24 cellular contexts compared by ENCODE assay signal in genomic region chr10:27143686-27144085, GRCh38.
"Had no signal": no experiment of that assay in that cellular context is flagged by ENCODE, and none has a peak within 500 bp of the region (broad histone marks: within the 10 kb centered on the region; RNA-seq: fewer than 3 reads in every experiment).

No MANE protein-coding gene starts in this region.

- H3K27ac ChIP-seq: esophagus muscularis mucosa, parathyroid adenoma, psoas muscle, sigmoid colon, spleen, suprapubic skin, tibial nerve, WERI-Rb-1 had no signal

- H3K27ac Mint-ChIP-seq: activated naive CD4-positive, alpha-beta T cell treated with anti-CD3 and anti-CD28 coated beads, Interleukin-2, amount 50 U/mL, for 24 hours; activated T-cell treated with anti-CD3 and anti-CD28 coated beads, Interleukin-2, amount 50 U/mL, for 24 hours had no signal

- ATAC-seq: activated CD4-positive, CD25-positive, alpha-beta regulatory T cell treated with anti-CD3 and anti-CD28 coated beads, Interleukin-2, amount 50 U/mL, for 24 hours; left ventricle myocardium superior; psoas muscle had no signal

- H3K9me3 Mint-ChIP-seq: activated naive CD4-positive, alpha-beta T cell treated with anti-CD3 and anti-CD28 coated beads, Interleukin-2, amount 50 U/mL, for 24 hours; activated T-cell treated with anti-CD3 and anti-CD28 coated beads, Interleukin-2, amount 50 U/mL, for 24 hours; central memory CD8-positive, alpha-beta T cell; naive B cell; neural crest cell had no signal

- H3K27me3 ChIP-seq: esophagus muscularis mucosa, sigmoid colon, spleen, suprapubic skin, tibial nerve had no signal

- H3K4me3 Mint-ChIP-seq: activated naive CD4-positive, alpha-beta T cell treated with anti-CD3 and anti-CD28 coated beads, Interleukin-2, amount 50 U/mL, for 24 hours; activated T-cell treated with anti-CD3 and anti-CD28 coated beads, Interleukin-2, amount 50 U/mL, for 24 hours; central memory CD8-positive, alpha-beta T cell; naive B cell; neural crest cell had no signal

- DNase-seq: activated CD4-positive, alpha-beta T cell treated with anti-CD3 and anti-CD28 coated beads for 48 hours; activated CD4-positive, alpha-beta T cell treated with anti-CD3 and anti-CD28 coated beads, Interleukin-2, amount 50 U/mL, for 48 hours; activated CD8-positive, alpha-beta memory T cell treated with anti-CD3 and anti-CD28 coated beads, Interleukin-2, amount 50 U/mL, for 48 hours; activated T-cell treated with anti-CD3 and anti-CD28 coated beads, Interleukin-2, amount 50 U/mL, for 24 hours; anterior cingulate cortex; dermis blood vessel endothelial cell; effector CD4-positive, alpha-beta T cell; left ventricle myocardium superior; naive B cell; nucleus accumbens; psoas muscle; sigmoid colon; spleen; stimulated activated naive CD4-positive, alpha-beta T cell; T-helper 9 cell; WERI-Rb-1 had no signal

- H3K9me3 ChIP-seq: esophagus muscularis mucosa, psoas muscle, sigmoid colon, spleen, suprapubic skin, tibial nerve had no signal

- H3K27me3 Mint-ChIP-seq: activated naive CD4-positive, alpha-beta T cell treated with anti-CD3 and anti-CD28 coated beads, Interleukin-2, amount 50 U/mL, for 24 hours; activated T-cell treated with anti-CD3 and anti-CD28 coated beads, Interleukin-2, amount 50 U/mL, for 24 hours; central memory CD8-positive, alpha-beta T cell; naive B cell had no signal
